In genomic region chr11:89020126-89020525, GRCh38 we compare ENCODE assay signal across 10 cellular contexts. TPM values are rescaled to one million over a fixed set of nuclear protein-coding genes. Genes with fewer than 3 reads are reported as not detected.
"Had no signal": no experiment of that assay in that cellular context is flagged by ENCODE, and none has a peak within 500 bp of the region (broad histone marks: within the 10 kb centered on the region; RNA-seq: fewer than 3 reads in every experiment).

No MANE protein-coding gene starts in this region.

RNA-seq across cellular contexts. Expression of gene GRM5, which starts 45.7 kb away (rescaled TPM):
- total RNA-seq: activated CD4-positive, alpha-beta T cell treated with anti-CD3 and anti-CD28 coated beads, Interleukin-2, amount 10 ng/mL, durations not matched to agents 24 days and 14 days; activated CD8-positive, alpha-beta memory T cell treated with anti-CD3 and anti-CD28 coated beads for 36 hours; activated naive CD4-positive, alpha-beta T cell treated with anti-CD3 and anti-CD28 coated beads for 36 hours; activated naive CD8-positive, alpha-beta T cell treated with anti-CD3 and anti-CD28 coated beads for 36 hours; activated T-helper 1 cell treated with anti-CD3 and anti-CD28 coated beads, Interleukin-12 subunit alpha, Interleukin-12 subunit beta, Interleukin-2, Interleukin-4 antibody, amounts not matched to agents 30 ng/mL and 10 ng/mL and 1 ng/mL, durations not matched to agents 14 hours and 24 hours and 36 hours; colonic mucosa; esophagus mucosa; lower leg skin; naive thymus-derived CD4-positive, alpha-beta T cell; right atrium auricular region had no signal
